ENCODE assay signal across 9 cellular contexts in the genomic region with DNA sequence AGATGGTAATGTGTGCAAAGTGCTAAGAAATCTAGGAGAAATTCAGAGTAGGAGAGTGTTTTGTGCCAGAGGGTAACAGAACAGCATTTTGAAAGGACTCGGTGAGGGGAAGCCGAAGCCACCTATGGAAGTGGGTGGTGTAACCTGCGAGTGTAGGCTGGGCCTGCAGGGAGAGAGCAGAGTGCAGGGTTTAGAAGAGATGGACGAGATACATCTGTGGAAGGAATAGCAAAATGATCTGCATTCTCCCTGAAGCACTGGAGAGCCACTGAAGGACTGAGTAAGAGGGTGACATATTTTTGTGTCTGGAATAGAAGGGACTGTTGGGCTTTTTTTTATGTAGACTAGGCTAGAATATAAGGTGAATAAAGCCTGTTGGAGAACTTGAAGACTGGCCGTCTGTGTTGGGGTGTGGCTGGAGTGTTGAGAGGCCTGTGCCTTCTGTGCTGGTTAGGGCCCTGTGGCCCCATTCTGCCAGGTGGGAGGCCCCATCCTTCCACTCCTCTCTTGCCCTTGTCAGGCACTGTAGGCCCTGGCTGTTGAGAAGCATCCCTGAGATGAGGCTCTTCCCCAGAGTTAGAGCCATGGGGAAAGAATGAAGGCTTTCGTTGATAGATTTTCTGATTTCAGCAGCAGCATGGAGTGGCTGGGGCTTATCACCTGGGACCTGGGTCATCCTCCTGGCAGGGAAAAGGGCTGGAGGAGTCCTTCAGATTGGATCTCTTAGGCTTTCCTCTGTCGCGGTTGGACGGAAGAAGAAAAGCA.
DNase-seq lines count a peak whose midpoint lies in the region; ATAC-seq and TF ChIP-seq lines count a peak whose summit lies in the region.
"Had no signal": no experiment of that assay in that cellular context is flagged by ENCODE, and none has a peak within 500 bp of the region (broad histone marks: within the 10 kb centered on the region; RNA-seq: fewer than 3 reads in every experiment).

No MANE protein-coding gene starts in this region.

- H3K79me2 ChIP-seq in MM.1S (ENCODE audit: low read length): no peaks in the 10 kb centered on the region

- H3K9me3 ChIP-seq in neuronal stem cell (replicated peaks in 1 of 2; ENCODE audit: control insufficient read depth in 2 of 2, insufficient read depth in 1 of 2, low read depth in 1 of 2, low read length in 2 of 2) (no peaks in the 10 kb centered on the region), tibial nerve (no peaks in the 10 kb centered on the region), MM.1S (replicated peaks; ENCODE audit: insufficient read depth, low read length) (no peaks in the 10 kb centered on the region)

- no peaks in the 10 kb centered on the region for H3K27me3 Mint-ChIP-seq in activated naive CD8-positive, alpha-beta T cell
- no peaks in the 10 kb centered on the region for H3K27me3 Mint-ChIP-seq in activated naive CD8-positive, alpha-beta T cell treated with anti-CD3 and anti-CD28 coated beads, Interleukin-2, amount 50 U/mL, for 24 hours

- no peak overlapping the region for H3K4ac ChIP-seq in neuronal stem cell (ENCODE audit: low read length)

- peak overlapping the region; percentile 98 to 99 for H3K27ac ChIP-seq in coronary artery
- H3K27ac ChIP-seq in neuronal stem cell (replicated peaks; ENCODE audit: low read length): no peak overlapping the region
- peak overlapping the region; percentile 94 to 99 (median 96) for H3K27ac ChIP-seq in tibial nerve
- no peak overlapping the region for H3K27ac ChIP-seq in MM.1S (ENCODE audit: low read length)

- no peak overlapping the region for H4K91ac ChIP-seq in neuronal stem cell (ENCODE audit: low read depth, low read length, poor library complexity)

- H3K4me1 ChIP-seq in neuronal stem cell (ENCODE audit: control insufficient read depth in 2 of 2, insufficient read depth in 1 of 2, low read depth in 1 of 2, low read length in 2 of 2) (peaks cover 34 to 45% of the 10 kb centered on the region in 2 donors), tibial nerve (peaks cover 23 to 96% (median 94%) of the 10 kb centered on the region in 4 donors), MM.1S (ENCODE audit: low read length) (peaks cover 29% of the 10 kb centered on the region)

- H3K36me3 ChIP-seq in neuronal stem cell (replicated peaks in 1 of 2; ENCODE audit: control insufficient read depth in 2 of 2, insufficient read depth in 2 of 2, low read length in 2 of 2): peaks cover 7 to 25% of the 10 kb centered on the region in 2 donors
- peaks cover 0 to 17% (median 4%) of the 10 kb centered on the region in 3 donors for H3K36me3 ChIP-seq in tibial nerve
- no peaks in the 10 kb centered on the region for H3K36me3 ChIP-seq in MM.1S (replicated peaks; ENCODE audit: insufficient read depth, low read length)

- H3K9me3 Mint-ChIP-seq in activated naive CD8-positive, alpha-beta T cell (ENCODE audit: low read depth): no peaks in the 10 kb centered on the region
- H3K9me3 Mint-ChIP-seq in activated naive CD8-positive, alpha-beta T cell treated with anti-CD3 and anti-CD28 coated beads, Interleukin-2, amount 50 U/mL, for 24 hours: no peaks in the 10 kb centered on the region
- H3K9me3 Mint-ChIP-seq: T-helper 1 cell treated with Interleukin-12 subunit alpha and Interleukin-12 subunit beta and Interleukin-4 antibody, amounts not matched to agents 30 μg/mL and 1 μg/mL, for 36 hours had no signal

- no peak overlapping the region for H2BK5ac ChIP-seq in neuronal stem cell (ENCODE audit: low read length)

- H2BK15ac ChIP-seq in neuronal stem cell (ENCODE audit: low read length): no peak overlapping the region

- TF ChIP-seq CTCF in coronary artery (IDR thresholded peaks at IDR 0.05) (no peak), tibial nerve (IDR thresholded peaks at IDR 0.05) (no peak), MM.1S (IDR thresholded peaks at IDR 0.05; ENCODE audit: low read length) (no peak)

- H3F3A ChIP-seq in MM.1S (ENCODE audit: insufficient read depth, low read length): peaks cover 2% of the 10 kb centered on the region; the same call in 1 of the 2 replicates

- no peak overlapping the region for H4K8ac ChIP-seq in neuronal stem cell (ENCODE audit: low read depth, low read length)

- H2BK12ac ChIP-seq in neuronal stem cell (ENCODE audit: low read length): no peak overlapping the region

- no CpG with 5 or more reads among the region's 9 CpGs for WGBS in neuronal stem cell (ENCODE audit: extremely low coverage in 2 of 2, insufficient read length in 2 of 2, insufficient replicate concordance in 1 of 2), 2 donors
- 88% methylated on average over 9 of the region's 9 CpGs for WGBS in tibial nerve, 2 donors

- no peaks in the 10 kb centered on the region for H3K36me3 Mint-ChIP-seq in activated naive CD8-positive, alpha-beta T cell
- no peaks in the 10 kb centered on the region for H3K36me3 Mint-ChIP-seq in activated naive CD8-positive, alpha-beta T cell treated with anti-CD3 and anti-CD28 coated beads, Interleukin-2, amount 50 U/mL, for 24 hours (ENCODE audit: low read depth)

- no peak overlapping the region for H3K4me3 Mint-ChIP-seq in activated naive CD8-positive, alpha-beta T cell
- no peak overlapping the region for H3K4me3 Mint-ChIP-seq in activated naive CD8-positive, alpha-beta T cell treated with anti-CD3 and anti-CD28 coated beads, Interleukin-2, amount 50 U/mL, for 24 hours

- H2AFZ ChIP-seq in neuronal stem cell (ENCODE audit: low read length): no peak overlapping the region
- no peak overlapping the region for H2AFZ ChIP-seq in MM.1S (ENCODE audit: low read length)

- no peak overlapping the region for H3K23ac ChIP-seq in neuronal stem cell (ENCODE audit: low read depth, low read length, poor library complexity)

- no peaks in the 10 kb centered on the region for H3K9me2 ChIP-seq in MM.1S (replicated peaks; ENCODE audit: insufficient read depth, low read length)

- H3K4me1 Mint-ChIP-seq in activated naive CD8-positive, alpha-beta T cell (ENCODE audit: low read depth): peaks cover 89% of the 10 kb centered on the region
- H3K4me1 Mint-ChIP-seq in activated naive CD8-positive, alpha-beta T cell treated with anti-CD3 and anti-CD28 coated beads, Interleukin-2, amount 50 U/mL, for 24 hours: peaks cover 81% of the 10 kb centered on the region

- H3K27ac Mint-ChIP-seq in activated naive CD8-positive, alpha-beta T cell: peak overlapping the region; percentile 0
- no peak overlapping the region for H3K27ac Mint-ChIP-seq in activated naive CD8-positive, alpha-beta T cell treated with anti-CD3 and anti-CD28 coated beads, Interleukin-2, amount 50 U/mL, for 24 hours
- H3K27ac Mint-ChIP-seq: T-helper 1 cell treated with Interleukin-12 subunit alpha and Interleukin-12 subunit beta and Interleukin-4 antibody, amounts not matched to agents 30 μg/mL and 1 μg/mL, for 36 hours had no signal

- H2AK5ac ChIP-seq in neuronal stem cell (ENCODE audit: low read depth, low read length): no peak overlapping the region

- TF ChIP-seq EP300 in tibial nerve (IDR thresholded peaks at IDR 0.05): no peak

- H3K18ac ChIP-seq in neuronal stem cell (ENCODE audit: low read length): peak overlapping the region; percentile 56

- H3K4me3 ChIP-seq in coronary artery: peak overlapping the region; percentile 58
- H3K4me3 ChIP-seq in neuronal stem cell (ENCODE audit: low read length in 2 of 2): no peak overlapping the region
- no peak overlapping the region for H3K4me3 ChIP-seq in tibial nerve
- no peak overlapping the region for H3K4me3 ChIP-seq in MM.1S (ENCODE audit: low read length)

- no peaks in the 10 kb centered on the region for H3K27me3 ChIP-seq in neuronal stem cell (ENCODE audit: control insufficient read depth in 3 of 3, insufficient read depth in 3 of 3, low read depth in 1 of 3, low read length in 3 of 3)
- no peaks in the 10 kb centered on the region for H3K27me3 ChIP-seq in tibial nerve
- H3K27me3 ChIP-seq in MM.1S (replicated peaks; ENCODE audit: insufficient read depth, low read length): no peaks in the 10 kb centered on the region

- H4K20me1 ChIP-seq in MM.1S (ENCODE audit: insufficient read depth, low read length): no peaks in the 10 kb centered on the region

- H3K4me2 ChIP-seq in neuronal stem cell (ENCODE audit: insufficient read depth, low read length, poor library complexity, severe bottlenecking) (no peak overlapping the region), MM.1S (ENCODE audit: low read depth, low read length) (no peak overlapping the region)

- no peak overlapping the region for H3K14ac ChIP-seq in neuronal stem cell (ENCODE audit: low read length)

- no peak for DNase-seq in activated naive CD8-positive, alpha-beta T cell treated with anti-CD3 and anti-CD28 coated beads, Interleukin-2, amount 50 U/mL, for 24 hours
- DNase-seq in coronary artery (ENCODE audit: low spot score) (no peak), neuronal stem cell (ENCODE audit: low spot score) (no peak), tibial nerve (ENCODE audit: low spot score in 2 of 2) (no peak), MM.1S (no peak)
- no peak for DNase-seq in stimulated activated CD4-positive, alpha-beta T cell treated with anti-CD3 and anti-CD28 coated beads, Interleukin-4, amount 100 ng/mL, for 4 hours

- no peak for TF ChIP-seq POLR2A in tibial nerve (IDR thresholded peaks at IDR 0.05)

- H2BK120ac ChIP-seq in neuronal stem cell (ENCODE audit: low read depth, low read length): no peak overlapping the region

- H3K9ac ChIP-seq in neuronal stem cell (ENCODE audit: low read depth, low read length, poor library complexity) (no peak overlapping the region), MM.1S (ENCODE audit: low read length) (no peak overlapping the region)

- no peak for ATAC-seq in activated naive CD8-positive, alpha-beta T cell treated with anti-CD3 and anti-CD28 coated beads, Interleukin-2, amount 50 U/mL, for 24 hours
- no peak for ATAC-seq in HG03378 (IDR thresholded peaks at IDR 0.05; ENCODE audit: unreplicated experiment)

- peaks cover 6% of the 10 kb centered on the region for H3K79me1 ChIP-seq in neuronal stem cell (ENCODE audit: low read depth, low read length)

Comparison
In these comparisons a context has a peak if more than half of its experiments do, and no peak if none do; other contexts are left out.
1. H3K27ac ChIP-seq: peak in coronary artery (2 of 2) and tibial nerve (4 of 4); none in neuronal stem cell (single experiment) and MM.1S (single experiment).